Comparison of ENCODE assay signal across 3 cellular contexts in genomic region chr13:89282241-89282640, GRCh38.
"Had no signal": no experiment of that assay in that cellular context is flagged by ENCODE, and none has a peak within 500 bp of the region (broad histone marks: within the 10 kb centered on the region; RNA-seq: fewer than 3 reads in every experiment).

No MANE protein-coding gene starts in this region.

- ATAC-seq: GM12878 had no signal

- DNase-seq: GDM1, GF-D8 had no signal

- H3K4me3 ChIP-seq: GM12878 had no signal
